ENCODE assay signal across 19 cellular contexts in genomic region chr2:195450537-195451113, GRCh38.
"Had no signal": no experiment of that assay in that cellular context is flagged by ENCODE, and none has a peak within 500 bp of the region (broad histone marks: within the 10 kb centered on the region; RNA-seq: fewer than 3 reads in every experiment).

No MANE protein-coding gene starts in this region.

- H3K36me3 ChIP-seq: adrenal gland, cardiac muscle cell, esophagus muscularis mucosa, neutrophil, tibial nerve had no signal

- H3K27ac ChIP-seq: adrenal gland, cardiac muscle cell, esophagus muscularis mucosa, neutrophil, parathyroid adenoma, tibial nerve, uterus had no signal

- ATAC-seq: activated CD8-positive, alpha-beta T cell treated with anti-CD3 and anti-CD28 coated beads, Interleukin-2, amount 10 ng/mL, durations not matched to agents 7 days and 5 days; naive thymus-derived CD8-positive, alpha-beta T cell; stimulated activated naive B cell treated with anti-CD40 and anti-IgM and Interleukin-4, amounts not matched to agents 10 μg/mL and 1 μg/mL and 100 μg/mL, for 72 hours; WTC11 had no signal

- H3K79me2 ChIP-seq: parathyroid adenoma had no signal

- H3K27me3 ChIP-seq: adrenal gland, cardiac muscle cell, esophagus muscularis mucosa, neutrophil, tibial nerve, uterus had no signal

- H3K4me3 ChIP-seq: adrenal gland, cardiac muscle cell, esophagus muscularis mucosa, tibial nerve, uterus had no signal

- H2AFZ ChIP-seq: parathyroid adenoma had no signal

- H3K9me3 ChIP-seq: adrenal gland, esophagus muscularis mucosa, neutrophil, tibial nerve, uterus had no signal

- DNase-seq: activated CD4-positive, alpha-beta T cell treated with anti-CD3 and anti-CD28 coated beads for 48 hours; activated CD8-positive, alpha-beta memory T cell treated with anti-CD3 and anti-CD28 coated beads, Interleukin-2, amount 50 U/mL, for 4 hours; activated CD8-positive, alpha-beta T cell treated with anti-CD3 and anti-CD28 coated beads, Interleukin-2, amount 10 ng/mL, durations not matched to agents 7 days and 5 days; activated effector memory CD4-positive, alpha-beta T cell treated with anti-CD3 and anti-CD28 coated beads, Interleukin-2, amount 50 U/mL, for 16 hours; activated T-cell treated with anti-CD3 and anti-CD28 coated beads, Interleukin-2, amount 50 U/mL, for 48 hours; adrenal gland; glutamatergic neuron; mammary epithelial cell; naive thymus-derived CD8-positive, alpha-beta T cell; retina; stimulated activated CD4-positive, alpha-beta T cell treated with anti-CD3 and anti-CD28 coated beads, Interleukin-4, amount 100 ng/mL, for 1 hour; stimulated activated naive B cell treated with anti-CD40 and anti-IgM and Interleukin-4, amounts not matched to agents 10 μg/mL and 1 μg/mL and 100 μg/mL, for 72 hours; uterus had no signal

- H3K4me1 ChIP-seq: adrenal gland, esophagus muscularis mucosa, parathyroid adenoma, tibial nerve, uterus had no signal
